In the genomic region with DNA sequence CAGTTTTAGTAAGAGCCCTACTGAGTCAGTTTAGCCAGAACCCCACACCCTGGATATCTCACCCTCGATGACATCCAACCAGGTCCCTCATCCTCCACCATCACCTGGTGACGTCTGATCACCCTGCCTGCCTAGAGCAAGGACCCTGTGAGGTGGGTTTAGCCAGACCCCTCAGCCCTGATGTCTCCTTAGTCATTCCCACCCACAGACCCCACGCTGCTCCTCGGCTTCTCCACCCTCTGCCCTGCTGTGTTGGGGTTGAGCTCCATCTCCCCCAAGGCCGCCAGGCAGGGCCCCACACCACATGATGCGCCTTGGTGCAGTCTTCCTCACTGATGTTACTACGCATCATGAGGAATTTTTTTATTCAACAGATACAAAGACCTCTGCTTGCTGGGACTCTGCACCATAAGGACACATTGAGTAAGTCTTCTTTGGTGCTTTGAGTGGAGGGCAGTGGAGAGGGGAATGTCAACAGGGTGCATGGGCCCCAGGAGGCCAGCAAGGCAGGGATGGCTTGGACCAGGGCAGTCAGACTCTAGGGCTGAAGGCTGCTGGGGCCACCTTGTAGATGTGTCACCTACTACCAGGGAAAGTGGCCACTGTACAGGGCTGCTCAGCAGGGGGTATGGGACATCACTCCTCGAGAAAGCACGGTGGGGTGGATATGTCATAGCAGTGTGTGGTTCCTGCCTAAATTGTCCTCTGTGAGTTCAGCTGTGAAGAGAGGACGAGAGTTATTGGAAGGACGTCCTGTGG, we compare ENCODE assay signal across 1 cellular context.
TF ChIP-seq lines count a peak whose summit lies in the region.

No MANE protein-coding gene starts in this region.

TF ChIP-seq in IMR-90, 13 proteins besides CTCF, POLR2A, EP300 and RAD21:
- TF ChIP-seq RCOR1 (IDR thresholded peaks at IDR 0.05; ENCODE audit: insufficient replicate concordance, low read length) (no peak), RFX5 (IDR thresholded peaks at IDR 0.05; ENCODE audit: low read depth, low read length) (no peak), MXI1 (IDR thresholded peaks at IDR 0.05; ENCODE audit: borderline replicate concordance, low read depth, low read length) (no peak), MAZ (IDR thresholded peaks at IDR 0.05; ENCODE audit: borderline replicate concordance, low read depth, low read length) (no peak), CEBPB (IDR thresholded peaks at IDR 0.05; ENCODE audit: low read depth, low read length) (no peak), FOS (IDR thresholded peaks at IDR 0.05; ENCODE audit: low read depth, low read length) (no peak)
- TF ChIP-seq, protein P1, sequence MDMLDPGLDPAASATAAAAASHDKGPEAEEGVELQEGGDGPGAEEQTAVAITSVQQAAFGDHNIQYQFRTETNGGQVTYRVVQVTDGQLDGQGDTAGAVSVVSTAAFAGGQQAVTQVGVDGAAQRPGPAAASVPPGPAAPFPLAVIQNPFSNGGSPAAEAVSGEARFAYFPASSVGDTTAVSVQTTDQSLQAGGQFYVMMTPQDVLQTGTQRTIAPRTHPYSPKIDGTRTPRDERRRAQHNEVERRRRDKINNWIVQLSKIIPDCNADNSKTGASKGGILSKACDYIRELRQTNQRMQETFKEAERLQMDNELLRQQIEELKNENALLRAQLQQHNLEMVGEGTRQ (IDR thresholded peaks at IDR 0.05; ENCODE audit: low read depth, low read length): no peak
TF ChIP-seq in IMR-90: peak in this region for 0.
